Comparison of ENCODE assay signal across 18 cellular contexts in genomic region chr1:117564227-117565082, GRCh38. TPM values are rescaled to one million over a fixed set of nuclear protein-coding genes. Genes with fewer than 3 reads are reported as not detected.
DNase-seq lines count a peak whose midpoint lies in the region; ATAC-seq and TF ChIP-seq lines count a peak whose summit lies in the region.
"Had no signal": no experiment of that assay in that cellular context is flagged by ENCODE, and none has a peak within 500 bp of the region (broad histone marks: within the 10 kb centered on the region; RNA-seq: fewer than 3 reads in every experiment).

No MANE protein-coding gene starts in this region.

- no peak overlapping the region for H4K12ac ChIP-seq in trophoblast cell (ENCODE audit: low read depth, low read length)

- H3K18ac ChIP-seq in trophoblast cell (ENCODE audit: low read length): no peak overlapping the region

- H2BK120ac ChIP-seq in trophoblast cell (ENCODE audit: insufficient read depth, low read length, poor library complexity): no peak overlapping the region

- H3K27ac ChIP-seq in trophoblast cell (ENCODE audit: low read depth, low read length) (no peak overlapping the region), ascending aorta (no peak overlapping the region)
- H3K27ac ChIP-seq: tibial nerve had no signal

- H3K4me1 ChIP-seq in trophoblast cell (ENCODE audit: control insufficient read depth in 1 of 2, insufficient read depth in 2 of 2, low read length in 2 of 2) (peaks cover 5 to 12% of the 10 kb centered on the region in 2 experiments), ascending aorta (no peaks in the 10 kb centered on the region)

- H3K9me3 Mint-ChIP-seq in WTC11: peaks cover 8% of the 10 kb centered on the region
- peaks cover 4% of the 10 kb centered on the region for H3K9me3 Mint-ChIP-seq in stimulated activated memory B cell treated with anti-CD40 and anti-IgM and Interleukin-4, amounts not matched to agents 10 μg/mL and 1 μg/mL and 100 μg/mL, for 72 hours

- CTCF ChIA-PET in WTC11 (lab: Charles Lee): no interaction called here

- H3K9ac ChIP-seq in trophoblast cell (ENCODE audit: low read length): no peak overlapping the region

- no peak overlapping the region for H2AFZ ChIP-seq in trophoblast cell (ENCODE audit: insufficient read depth, low read length, poor library complexity)

- no peak overlapping the region for H4K91ac ChIP-seq in trophoblast cell (ENCODE audit: low read depth, low read length)

- H3K79me2 ChIP-seq in trophoblast cell (ENCODE audit: control insufficient read depth, insufficient read depth, low read length, poor library complexity): no peaks in the 10 kb centered on the region

- H3K23ac ChIP-seq in trophoblast cell (ENCODE audit: low read length): no peak overlapping the region

- no peak overlapping the region for H3K4ac ChIP-seq in trophoblast cell (ENCODE audit: low read depth, low read length)

- H3K4me3 Mint-ChIP-seq in WTC11: no peak overlapping the region
- H3K4me3 Mint-ChIP-seq in stimulated activated memory B cell treated with anti-CD40 and anti-IgM and Interleukin-4, amounts not matched to agents 10 μg/mL and 1 μg/mL and 100 μg/mL, for 72 hours: no peak overlapping the region
- H3K4me3 Mint-ChIP-seq: stimulated activated naive B cell treated with anti-CD40 and anti-IgM and Interleukin-4, amounts not matched to agents 10 μg/mL and 1 μg/mL and 100 μg/mL, for 72 hours had no signal

- no peak overlapping the region for H2BK5ac ChIP-seq in trophoblast cell (ENCODE audit: low read depth, low read length, poor library complexity)

- H4K8ac ChIP-seq in trophoblast cell (ENCODE audit: low read depth, low read length): no peak overlapping the region

- POLR2A ChIA-PET in WTC11 (lab: Charles Lee): no interaction called here

- TF ChIP-seq CTCF in WTC11 (IDR thresholded peaks at IDR 0.05) (no peak), ascending aorta (IDR thresholded peaks at IDR 0.05) (no peak)

- H3K4me3 ChIP-seq in trophoblast cell (ENCODE audit: low read depth, low read length): no peak overlapping the region
- no peak overlapping the region for H3K4me3 ChIP-seq in ascending aorta
- H3K4me3 ChIP-seq: tibial nerve had no signal

- intact Hi-C loops in ascending aorta (cut with DNase I): no loop called here

- peaks cover 4% of the 10 kb centered on the region for H3K79me1 ChIP-seq in trophoblast cell (ENCODE audit: low read length)

- H3K4me1 Mint-ChIP-seq in WTC11: no peaks in the 10 kb centered on the region
- peaks cover 10% of the 10 kb centered on the region for H3K4me1 Mint-ChIP-seq in stimulated activated memory B cell treated with anti-CD40 and anti-IgM and Interleukin-4, amounts not matched to agents 10 μg/mL and 1 μg/mL and 100 μg/mL, for 72 hours

- H3K27me3 ChIP-seq in trophoblast cell (ENCODE audit: insufficient read depth, low read length): no peaks in the 10 kb centered on the region
- no peaks in the 10 kb centered on the region for H3K27me3 ChIP-seq in ascending aorta
- H3K27me3 ChIP-seq: tibial nerve had no signal

- H2AK5ac ChIP-seq in trophoblast cell (ENCODE audit: low read length): no peak overlapping the region

- ATAC-seq in WTC11: no peak
- no peak for ATAC-seq in stimulated activated memory B cell treated with anti-CD40 and anti-IgM and Interleukin-4, amounts not matched to agents 10 μg/mL and 1 μg/mL and 100 μg/mL, for 72 hours

- H3K4me2 ChIP-seq in trophoblast cell (ENCODE audit: low read length): no peak overlapping the region

- DNase-seq in activated CD8-positive, alpha-beta memory T cell treated with anti-CD3 and anti-CD28 coated beads for 24 hours: peak; percentile 35
- DNase-seq in activated CD8-positive, alpha-beta memory T cell treated with anti-CD3 and anti-CD28 coated beads, Interleukin-2, amount 50 U/mL, for 4 hours: no peak
- DNase-seq in NOMO-1 treated with DMSO at 0.1 percent for 48 hours (lab: John Stamatoyannopoulos, UW; ENCODE audit: unreplicated experiment) (peak; percentile 70), WTC11 (ENCODE audit: low spot score) (no peak), trophoblast cell (peak; percentile 39 to 53), KG1 (lab: John Stamatoyannopoulos, UW) (no peak), ascending aorta (ENCODE audit: low spot score in 2 of 2) (no peak)
- DNase-seq: activated gamma-delta T cell treated with Interleukin-2 at 50 U/mL for 16 hours; DMS53; NCI-H1417 treated with DMSO at 0.1 percent for 48 hours; NCI-H2171; NCI-H748 treated with DMSO at 0.1 percent for 48 hours; stimulated activated CD4-positive, alpha-beta T cell treated with anti-CD3 and anti-CD28 coated beads, Interleukin-15, amount 100 ng/mL, for 24 hours; stimulated activated naive B cell treated with anti-CD40 and anti-IgM and Interleukin-4, amounts not matched to agents 10 μg/mL and 1 μg/mL and 100 μg/mL, for 72 hours; SW 1271 had no signal

- peaks cover 6% of the 10 kb centered on the region for H3K36me3 Mint-ChIP-seq in WTC11
- peaks cover 6% of the 10 kb centered on the region for H3K36me3 Mint-ChIP-seq in stimulated activated memory B cell treated with anti-CD40 and anti-IgM and Interleukin-4, amounts not matched to agents 10 μg/mL and 1 μg/mL and 100 μg/mL, for 72 hours

- H3K9me3 ChIP-seq in trophoblast cell (ENCODE audit: insufficient read depth, low read depth, low read length) (peaks cover 3% of the 10 kb centered on the region), ascending aorta (no peaks in the 10 kb centered on the region)
- H3K9me3 ChIP-seq: tibial nerve had no signal

- no peak overlapping the region for H2BK12ac ChIP-seq in trophoblast cell (ENCODE audit: low read length)

- no CpG with 5 or more reads among the region's 8 CpGs for WGBS in trophoblast cell (ENCODE audit: extremely low coverage, insufficient coverage, insufficient read length)

- H3K27ac Mint-ChIP-seq in WTC11: no peak overlapping the region
- no peak overlapping the region for H3K27ac Mint-ChIP-seq in stimulated activated memory B cell treated with anti-CD40 and anti-IgM and Interleukin-4, amounts not matched to agents 10 μg/mL and 1 μg/mL and 100 μg/mL, for 72 hours
- H3K27ac Mint-ChIP-seq: stimulated activated naive B cell treated with anti-CD40 and anti-IgM and Interleukin-4, amounts not matched to agents 10 μg/mL and 1 μg/mL and 100 μg/mL, for 72 hours had no signal

- H3K27me3 Mint-ChIP-seq in WTC11 (ENCODE audit: low read depth): peaks cover 4% of the 10 kb centered on the region
- peaks cover 15% of the 10 kb centered on the region for H3K27me3 Mint-ChIP-seq in stimulated activated memory B cell treated with anti-CD40 and anti-IgM and Interleukin-4, amounts not matched to agents 10 μg/mL and 1 μg/mL and 100 μg/mL, for 72 hours

- H3K36me3 ChIP-seq in trophoblast cell (ENCODE audit: control insufficient read depth in 1 of 2, insufficient read depth in 2 of 2, low read length in 2 of 2) (no peaks in the 10 kb centered on the region), ascending aorta (no peaks in the 10 kb centered on the region)
- H3K36me3 ChIP-seq: tibial nerve had no signal

- H3K14ac ChIP-seq in trophoblast cell (ENCODE audit: low read length): peak overlapping the region; percentile 16

TF ChIP-seq in WTC11, 78 proteins besides CTCF, POLR2A, EP300 and RAD21 (continues in another document):
- TF ChIP-seq ZNF317 (CRISPR knock-in tag; IDR thresholded peaks at IDR 0.05; ENCODE audit: borderline replicate concordance, low read depth): no peak
- no peak for TF ChIP-seq ZNF425 (CRISPR knock-in tag; conservative IDR thresholded peaks at IDR 0.05)
- TF ChIP-seq USF1 (CRISPR knock-in tag; IDR thresholded peaks at IDR 0.05): peak; percentile 52; the same call in 1 of the 2 replicates
- TF ChIP-seq CREM (CRISPR knock-in tag; IDR thresholded peaks at IDR 0.05): no peak
- TF ChIP-seq KAT7 (CRISPR knock-in tag; IDR thresholded peaks at IDR 0.05; ENCODE audit: borderline replicate concordance): no peak
- TF ChIP-seq SP1 (CRISPR knock-in tag; conservative IDR thresholded peaks at IDR 0.05): no peak
- TF ChIP-seq ESRRA (CRISPR knock-in tag; IDR thresholded peaks at IDR 0.05; ENCODE audit: borderline replicate concordance): no peak
- TF ChIP-seq RORB (CRISPR knock-in tag; IDR thresholded peaks at IDR 0.05): no peak
- no peak for TF ChIP-seq TP53 (CRISPR knock-in tag; IDR thresholded peaks at IDR 0.05)
- no peak for TF ChIP-seq E2F5 (CRISPR knock-in tag; IDR thresholded peaks at IDR 0.05)

RNA-seq across cellular contexts. Expression of gene TENT5C, which starts 41.4 kb away (rescaled TPM):
- total RNA-seq in WTC11 (2021) (1.1 to 1.4 TPM (median 1.1 TPM) in 3 replicates), ascending aorta (0.32 TPM)
- polyA plus RNA-seq in trophoblast cell (2013): 1.1 and 1.2 TPM in 2 replicates
- total RNA-seq: LHCN-M2 had no signal

Comparison
In these comparisons a context has a peak if more than half of its experiments do, and no peak if none do; other contexts are left out.
1. DNase-seq: peak in activated CD8-positive, alpha-beta memory T cell treated with anti-CD3 and anti-CD28 coated beads for 24 hours (single experiment), NOMO-1 treated with DMSO at 0.1 percent for 48 hours (single experiment) and trophoblast cell (2 of 2); none in activated CD8-positive, alpha-beta memory T cell treated with anti-CD3 and anti-CD28 coated beads, Interleukin-2, amount 50 U/mL, for 4 hours (single experiment), WTC11 (single experiment), KG1 (single experiment) and ascending aorta (0 of 2).